8 cellular contexts compared by ENCODE assay signal in the genomic region with DNA sequence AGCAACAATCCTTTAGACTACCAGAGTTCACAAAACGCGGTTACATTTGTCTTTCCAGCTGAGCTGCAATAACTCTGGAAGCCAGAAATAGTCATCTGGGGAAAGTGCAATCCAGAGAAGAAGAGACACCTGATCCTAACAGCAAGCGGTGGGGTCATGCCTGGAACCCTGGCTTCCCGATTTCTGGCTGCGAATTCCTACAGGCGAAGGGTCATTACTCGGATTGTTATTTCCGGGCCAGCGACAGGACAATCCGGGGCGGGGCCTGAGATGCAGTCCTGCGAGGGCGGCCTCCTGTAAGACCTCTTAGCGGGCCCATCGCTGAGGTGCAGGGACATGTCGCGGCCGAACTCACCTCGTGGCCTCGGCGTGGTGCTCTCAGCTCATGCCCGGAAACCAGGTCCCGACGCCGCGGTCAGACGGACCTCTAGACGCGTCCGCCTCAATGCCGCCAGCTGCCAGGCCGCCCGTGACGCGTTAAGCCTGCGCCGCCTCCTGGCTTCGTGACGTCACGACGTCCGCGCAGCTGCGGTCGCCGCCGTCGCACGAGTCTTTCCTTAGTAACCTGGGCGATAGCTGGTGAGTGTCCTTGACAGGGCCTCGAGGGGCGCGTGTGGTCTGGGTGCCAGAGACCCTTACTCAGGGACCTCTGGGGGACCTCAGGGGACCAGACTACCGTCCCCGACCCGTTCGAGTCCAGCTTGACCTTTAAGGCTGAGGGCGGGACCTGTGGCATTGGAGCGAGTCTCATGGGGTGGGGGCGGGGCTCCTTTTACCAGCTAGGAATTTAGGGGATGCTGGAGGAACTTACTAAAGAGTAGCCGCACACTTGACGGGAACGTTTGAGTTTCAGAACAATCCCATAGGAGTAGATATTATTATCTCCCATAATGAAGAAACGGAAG. TPM values are rescaled to one million over a fixed set of nuclear protein-coding genes. Genes with fewer than 3 reads are reported as not detected.
DNase-seq lines count a peak whose midpoint lies in the region; ATAC-seq and TF ChIP-seq lines count a peak whose summit lies in the region.

Gene MRRF (plus strand): TSS at position 523 of the 905 bp plus-strand sequence. CDS start 6,010 bp downstream, outside the sequence.
A gene with protein sequence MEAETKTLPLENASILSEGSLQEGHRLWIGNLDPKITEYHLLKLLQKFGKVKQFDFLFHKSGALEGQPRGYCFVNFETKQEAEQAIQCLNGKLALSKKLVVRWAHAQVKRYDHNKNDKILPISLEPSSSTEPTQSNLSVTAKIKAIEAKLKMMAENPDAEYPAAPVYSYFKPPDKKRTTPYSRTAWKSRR (minus strand): TSS at position 481 of the 905 bp plus-strand sequence. CDS start 3,348 bp downstream, outside the sequence.

- no peaks in the 10 kb centered on the region for H3K9me3 Mint-ChIP-seq in activated naive CD4-positive, alpha-beta T cell treated with anti-CD3 and anti-CD28 coated beads for 36 hours

- H3K36me3 Mint-ChIP-seq in activated naive CD4-positive, alpha-beta T cell treated with anti-CD3 and anti-CD28 coated beads for 36 hours (ENCODE audit: low read depth) = peaks cover 15% of the 10 kb centered on the region

- TF ChIP-seq POLR2A in gastroesophageal sphincter (IDR thresholded peaks at IDR 0.05) = peak; percentile 68 to 72

- peak; percentile 92 for ATAC-seq in gastroesophageal sphincter

- H3K4me2 ChIP-seq in MM.1S (ENCODE audit: low read depth, low read length) = peak within 1 kb of the TSS; percentile 92

- H3K9me3 ChIP-seq in HAP-1 = no peaks in the 10 kb centered on the region
- no peaks in the 10 kb centered on the region for H3K9me3 ChIP-seq in MM.1S (replicated peaks; ENCODE audit: insufficient read depth, low read length)
- no peaks in the 10 kb centered on the region for H3K9me3 ChIP-seq in gastroesophageal sphincter
- H3K9me3 ChIP-seq in neutrophil = no peaks in the 10 kb centered on the region

- peak within 1 kb of the TSS; percentile 77 for H3K4me3 ChIP-seq in HAP-1
- H3K4me3 ChIP-seq in MM.1S (ENCODE audit: low read length) = peak within 1 kb of the TSS; percentile 92
- H3K4me3 ChIP-seq in gastroesophageal sphincter = peak within 1 kb of the TSS; percentile 87 to 97
- H3K4me3 ChIP-seq in neutrophil (ENCODE audit: low read depth in 1 of 2, low read length in 1 of 2) = peak within 1 kb of the TSS; percentile 83 to 91

- H3K9ac ChIP-seq in MM.1S (ENCODE audit: low read length) = peak within 1 kb of the TSS; percentile 95

- H3F3A ChIP-seq in MM.1S (ENCODE audit: insufficient read depth, low read length) = peaks cover 10% of the 10 kb centered on the region; the same call in 1 of the 2 replicates

- H3K4me3 Mint-ChIP-seq in activated naive CD4-positive, alpha-beta T cell treated with anti-CD3 and anti-CD28 coated beads for 36 hours = peak within 1 kb of the TSS; percentile 97

- TF ChIP-seq EP300 in gastroesophageal sphincter (IDR thresholded peaks at IDR 0.05) = no peak

- H3K4me1 Mint-ChIP-seq in activated naive CD4-positive, alpha-beta T cell treated with anti-CD3 and anti-CD28 coated beads for 36 hours (ENCODE audit: low read depth) = peaks cover 42% of the 10 kb centered on the region

- H3K36me3 ChIP-seq in HAP-1 (replicated peaks) (peaks cover 27% of the 10 kb centered on the region), MM.1S (replicated peaks; ENCODE audit: insufficient read depth, low read length) (no peaks in the 10 kb centered on the region; the same call in 1 of the 2 replicates), gastroesophageal sphincter (peaks cover 0 to 24% of the 10 kb centered on the region in 2 donors), neutrophil (peaks cover 19% of the 10 kb centered on the region)

- in situ Hi-C loops in HAP-1 (cut with MboI; ENCODE audit: low sequenced_read_pairs) = no loop called here

- intact Hi-C loops in activated naive CD4-positive, alpha-beta T cell treated with anti-CD3 and anti-CD28 coated beads for 36 hours (cut with micrococcal nuclease) = loop anchor here (1.0 to 2.0 kb wide), 5 partner anchors 82 to 667 kb away; partner anchors contain the start of genes MORN5, NDUFA8, TTLL11 and ZBTB26

- CTCF ChIA-PET in activated naive CD4-positive, alpha-beta T cell treated with anti-CD3 and anti-CD28 coated beads for 36 hours (lab: Charles Lee) = interaction anchor here (0.8 to 1.7 kb wide), 6 partner anchors 16 to 639 kb away, joined by 3 to 5 read pairs (median 3); partner anchors contain the start of genes MORN5 and NDUFA8

- TF ChIP-seq CTCF in MM.1S (IDR thresholded peaks at IDR 0.05; ENCODE audit: low read length) (no peak), gastroesophageal sphincter (IDR thresholded peaks at IDR 0.05) (peak in 2 of 4 experiments; percentile 8 to 17), neutrophil (IDR thresholded peaks at IDR 0.05) (peak; percentile 40), subcutaneous adipose tissue (IDR thresholded peaks at IDR 0.05; ENCODE audit: low read depth) (no peak)

- peaks cover 75% of the 10 kb centered on the region for H3K79me2 ChIP-seq in MM.1S (ENCODE audit: low read length)

- peak within 1 kb of the TSS; percentile 84 for H2AFZ ChIP-seq in MM.1S (ENCODE audit: low read length)

- DNase-seq in GF-D8 (lab: John Stamatoyannopoulos, UW) = peak; percentile 78
- DNase-seq in HAP-1 (ENCODE audit: low spot score in 2 of 2) = peak; percentile 79 to 91
- DNase-seq in MM.1S = peak; percentile 94
- DNase-seq in SK-N-DZ (ENCODE audit: low spot score) = peak; percentile 90
- DNase-seq in activated naive CD4-positive, alpha-beta T cell treated with anti-CD3 and anti-CD28 coated beads for 36 hours = peak; percentile 90

- H3K27me3 ChIP-seq in HAP-1 (ENCODE audit: low read depth) = no peaks in the 10 kb centered on the region
- no peaks in the 10 kb centered on the region for H3K27me3 ChIP-seq in MM.1S (replicated peaks; ENCODE audit: insufficient read depth, low read length)
- H3K27me3 ChIP-seq in gastroesophageal sphincter = no peaks in the 10 kb centered on the region
- H3K27me3 ChIP-seq in neutrophil = no peaks in the 10 kb centered on the region

- H3K9me2 ChIP-seq in MM.1S (replicated peaks; ENCODE audit: insufficient read depth, low read length) = no peaks in the 10 kb centered on the region

- WGBS in gastroesophageal sphincter (ENCODE audit: low coverage in 1 of 2), 2 donors = 0% methylated on average over 4 to 12 of the region's 64 CpGs

- no peaks in the 10 kb centered on the region for H4K20me1 ChIP-seq in MM.1S (ENCODE audit: insufficient read depth, low read length)

- H3K27me3 Mint-ChIP-seq in activated naive CD4-positive, alpha-beta T cell treated with anti-CD3 and anti-CD28 coated beads for 36 hours (ENCODE audit: low read depth) = no peaks in the 10 kb centered on the region

- peak within 1 kb of the TSS; percentile 96 for H3K27ac Mint-ChIP-seq in activated naive CD4-positive, alpha-beta T cell treated with anti-CD3 and anti-CD28 coated beads for 36 hours

- H3K4me1 ChIP-seq in HAP-1 (peaks cover 22% of the 10 kb centered on the region), MM.1S (ENCODE audit: low read length) (peaks cover 14% of the 10 kb centered on the region; the same call in 1 of the 2 replicates), gastroesophageal sphincter (peaks cover 8 to 57% (median 28%) of the 10 kb centered on the region in 3 donors), neutrophil (ENCODE audit: control insufficient read depth in 1 of 2, insufficient read depth in 1 of 2, low read depth in 1 of 2, low read length in 1 of 2) (peaks cover 22 to 25% of the 10 kb centered on the region in 2 experiments)

- peak within 1 kb of the TSS; percentile 91 for H3K27ac ChIP-seq in MM.1S (ENCODE audit: low read length)
- H3K27ac ChIP-seq in gastroesophageal sphincter = peak within 1 kb of the TSS; percentile 83 to 95 (median 91)
- H3K27ac ChIP-seq in neutrophil = peak within 1 kb of the TSS; percentile 90

RNA-seq across cellular contexts. Expression of gene MRRF, which starts in this region (rescaled TPM):
- 53.6 and 62.6 TPM in 2 replicates for polyA plus RNA-seq in SK-N-DZ (2014; cell fraction: cytosol; rRNA removed)
- polyA plus RNA-seq in SK-N-DZ (2014; cell fraction: nucleus; rRNA removed) = 93.9 and 107 TPM in 2 replicates
- 10 to 100 TPM; 51.0 TPM for total RNA-seq in activated naive CD4-positive, alpha-beta T cell treated with anti-CD3 and anti-CD28 coated beads for 36 hours
- 10 to 100 TPM; 24.1 to 38.0 (median 29.7) TPM for total RNA-seq in gastroesophageal sphincter
- 10 to 100 TPM; 34.8 to 61.0 (median 42.5) TPM for total RNA-seq in subcutaneous adipose tissue

RNA-seq across cellular contexts. Expression of the second gene that starts in this region (rescaled TPM):
- polyA plus RNA-seq in SK-N-DZ (2014; cell fraction: cytosol; rRNA removed) = 14.4 and 15.4 TPM in 2 replicates
- 15.1 and 25.7 TPM in 2 replicates for polyA plus RNA-seq in SK-N-DZ (2014; cell fraction: nucleus; rRNA removed)
- total RNA-seq in activated naive CD4-positive, alpha-beta T cell treated with anti-CD3 and anti-CD28 coated beads for 36 hours = 10 to 100 TPM; 25.8 to 25.9 TPM
- total RNA-seq in gastroesophageal sphincter (10 to 100 TPM; 11.0 to 21.5 (median 18.1) TPM), subcutaneous adipose tissue (10 to 100 TPM in 2 of 4 donors, 1 to 10 TPM in 2; 8.1 to 18.8 (median 10.1) TPM)

Comparison
In these comparisons a context has a peak if more than half of its experiments do, and no peak if none do; other contexts are left out.
1. Peak in every context shown above with its lines: DNase-seq, ATAC-seq, H3K4me3 ChIP-seq and H3K27ac ChIP-seq.